Comparison of ENCODE assay signal across 33 cellular contexts in genomic region chr21:18869105-18869504, GRCh38.
"Had no signal": no experiment of that assay in that cellular context is flagged by ENCODE, and none has a peak within 500 bp of the region (broad histone marks: within the 10 kb centered on the region; RNA-seq: fewer than 3 reads in every experiment).

No MANE protein-coding gene starts in this region.

- FAIRE-seq: astrocyte, bronchial epithelial cell had no signal

- H3K4me3 ChIP-seq: adrenal gland, ascending aorta, body of pancreas, breast epithelium, cardiac muscle cell had no signal

- H3K36me3 ChIP-seq: adrenal gland, ascending aorta, brain microvascular endothelial cell, breast epithelium, cardiac muscle cell had no signal

- H3K27ac ChIP-seq: adrenal gland, ascending aorta, body of pancreas, brain microvascular endothelial cell, breast epithelium, cardiac muscle cell had no signal

- ATAC-seq: activated naive CD4-positive, alpha-beta T cell treated with anti-CD3 and anti-CD28 coated beads, Interleukin-2, amount 50 U/mL, for 72 hours; activated naive CD8-positive, alpha-beta T cell treated with anti-CD3 and anti-CD28 coated beads, Interleukin-2, amount 50 U/mL, for 24 hours; activated T-cell treated with anti-CD3 and anti-CD28 coated beads, Interleukin-2, amount 50 U/mL, for 4 hours; activated T-cell treated with anti-CD3 and anti-CD28 coated beads, Interleukin-2, amount 50 U/mL, for 72 hours; activated T-helper 17 cell treated with anti-CD3 and anti-CD28 coated beads, Interleukin-2, amount 50 U/mL, for 72 hours; body of pancreas had no signal

- H3K9me3 ChIP-seq: adrenal gland, ascending aorta, body of pancreas, breast epithelium had no signal

- H3K4me1 ChIP-seq: adrenal gland, ascending aorta, body of pancreas, breast epithelium had no signal

- H3K27me3 ChIP-seq: adrenal gland, ascending aorta, body of pancreas, brain microvascular endothelial cell, breast epithelium, cardiac muscle cell had no signal

- DNase-seq: activated effector memory CD4-positive, alpha-beta T cell treated with anti-CD3 and anti-CD28 coated beads, Interleukin-2, amount 50 U/mL, for 16 hours; activated effector memory CD4-positive, alpha-beta T cell treated with Interleukin-2 at 50 U/mL for 16 hours; activated gamma-delta T cell; activated gamma-delta T cell treated with Interleukin-2 at 50 U/mL for 16 hours; activated naive CD4-positive, alpha-beta T cell; activated naive CD4-positive, alpha-beta T cell treated with anti-CD3 and anti-CD28 coated beads for 36 hours; activated naive CD4-positive, alpha-beta T cell treated with anti-CD3 and anti-CD28 coated beads, Interleukin-2, amount 10 ng/mL, durations not matched to agents 7 days and 5 days; activated naive CD4-positive, alpha-beta T cell treated with anti-CD3 and anti-CD28 coated beads, Interleukin-2, amount 50 U/mL, for 16 hours; activated naive CD4-positive, alpha-beta T cell treated with Interleukin-2 at 50 U/mL for 16 hours; activated naive CD8-positive, alpha-beta T cell treated with anti-CD3 and anti-CD28 coated beads for 36 hours; activated naive CD8-positive, alpha-beta T cell treated with anti-CD3 and anti-CD28 coated beads, Interleukin-2, amount 10 ng/mL, durations not matched to agents 7 days and 5 days; activated naive CD8-positive, alpha-beta T cell treated with anti-CD3 and anti-CD28 coated beads, Interleukin-2, amount 50 U/mL, for 24 hours; activated T-cell treated with anti-CD3 and anti-CD28 coated beads, Interleukin-2, amount 50 U/mL, for 24 hours; activated T-cell treated with anti-CD3 and anti-CD28 coated beads, Interleukin-2, amount 50 U/mL, for 4 hours; activated T-cell treated with anti-CD3 and anti-CD28 coated beads, Interleukin-2, amount 50 U/mL, for 48 hours; activated T-cell treated with anti-CD3 and anti-CD28 coated beads, Interleukin-2, amount 50 U/mL, for 72 hours; adrenal gland; amniotic stem cell; amygdala; anterior cingulate cortex; aorta; body of pancreas; brain microvascular endothelial cell; caudate nucleus; central memory CD4-positive, alpha-beta T cell; cerebellar nuclear complex had no signal
